ENCODE assay signal across 2 cellular contexts in the genomic region with DNA sequence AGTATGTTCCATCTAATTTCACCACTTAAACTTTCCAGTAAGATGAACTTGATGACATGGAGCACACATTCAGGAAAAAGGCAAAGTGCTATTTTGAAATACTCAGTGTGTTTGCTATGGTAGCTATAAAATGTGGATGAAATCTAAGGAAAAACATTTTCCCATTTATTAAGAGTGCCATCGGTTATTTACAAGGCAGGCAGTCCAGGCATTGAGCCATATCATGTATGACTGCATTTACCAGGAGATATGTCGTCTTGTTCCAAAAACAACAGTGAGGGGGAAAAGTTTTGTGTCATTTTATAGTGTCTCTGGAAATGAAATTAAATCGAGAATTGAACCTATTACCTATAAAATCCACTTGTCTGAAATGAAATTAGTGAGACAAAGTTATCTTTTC.
TF ChIP-seq lines count a peak whose summit lies in the region.

No MANE protein-coding gene starts in this region.

TF ChIP-seq in SK-N-SH, 30 proteins besides CTCF, POLR2A, EP300 and RAD21 (continued from another document):
- no peak for TF ChIP-seq FOXJ3 (CRISPR knock-in tag; IDR thresholded peaks at IDR 0.05)
- no peak for TF ChIP-seq MXI1 (IDR thresholded peaks at IDR 0.05; ENCODE audit: low read depth, low read length)
- no peak for TF ChIP-seq USF2 (IDR thresholded peaks at IDR 0.05; ENCODE audit: borderline replicate concordance, low read depth, low read length)
- no peak for TF ChIP-seq TCF12 (IDR thresholded peaks at IDR 0.05)
- no peak for TF ChIP-seq ZBTB33 (IDR thresholded peaks at IDR 0.05; ENCODE audit: borderline replicate concordance, low read depth)
- no peak for TF ChIP-seq REST (IDR thresholded peaks at IDR 0.05; ENCODE audit: low read depth, low read length)
- no peak for TF ChIP-seq RCOR1 (IDR thresholded peaks at IDR 0.05; ENCODE audit: low read length)
- no peak for TF ChIP-seq CHD2 (IDR thresholded peaks at IDR 0.05; ENCODE audit: low read length, partially characterized antibody)
- no peak for TF ChIP-seq USF1 (IDR thresholded peaks at IDR 0.05; ENCODE audit: borderline replicate concordance, low read depth)
- no peak for TF ChIP-seq PBX3 (IDR thresholded peaks at IDR 0.05)

TF ChIP-seq in endothelial cell of umbilical vein, 7 proteins besides CTCF, POLR2A, EP300 and RAD21:
- TF ChIP-seq JUN (IDR thresholded peaks at IDR 0.05; ENCODE audit: borderline replicate concordance, insufficient read depth, insufficient read length, low read depth) = no peak
- TF ChIP-seq, protein P1, sequence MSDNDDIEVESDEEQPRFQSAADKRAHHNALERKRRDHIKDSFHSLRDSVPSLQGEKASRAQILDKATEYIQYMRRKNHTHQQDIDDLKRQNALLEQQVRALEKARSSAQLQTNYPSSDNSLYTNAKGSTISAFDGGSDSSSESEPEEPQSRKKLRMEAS (IDR thresholded peaks at IDR 0.05; ENCODE audit: insufficient read depth, insufficient read length) = no peak
- TF ChIP-seq POLR2AphosphoS5 (IDR thresholded peaks at IDR 0.05; ENCODE audit: insufficient read depth, low read depth, low read length) = no peak
- TF ChIP-seq MYC (IDR thresholded peaks at IDR 0.05; ENCODE audit: low read depth, low read length) = no peak
- TF ChIP-seq GATA2 (IDR thresholded peaks at IDR 0.05; ENCODE audit: insufficient read depth, insufficient read length, low read depth, low read length) = no peak
